19 cellular contexts compared by ENCODE assay signal in the genomic region with DNA sequence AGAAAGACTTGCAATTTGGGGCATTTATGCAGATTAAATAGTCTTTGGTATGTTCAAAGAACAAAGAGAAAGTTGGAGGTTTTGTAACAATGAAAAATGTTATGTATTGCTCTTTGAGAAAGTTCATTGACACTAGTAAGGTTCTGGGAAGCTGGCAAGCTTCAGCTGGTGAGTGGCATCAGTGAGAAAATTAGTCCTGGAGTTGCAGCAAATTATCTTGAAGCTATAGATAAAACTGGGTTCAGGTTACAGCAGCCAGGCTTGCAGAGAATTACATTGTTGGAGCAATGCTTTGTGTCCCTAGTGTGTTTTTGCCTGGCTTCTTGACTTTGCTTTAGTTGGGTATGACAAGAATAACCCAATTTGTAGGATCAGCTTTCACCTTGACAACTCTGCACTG.
DNase-seq lines count a peak whose midpoint lies in the region; ATAC-seq and TF ChIP-seq lines count a peak whose summit lies in the region.
"Had no signal": no experiment of that assay in that cellular context is flagged by ENCODE, and none has a peak within 500 bp of the region (broad histone marks: within the 10 kb centered on the region; RNA-seq: fewer than 3 reads in every experiment).

No MANE protein-coding gene starts in this region.

- H3K4me1 ChIP-seq in cardiac muscle cell (ENCODE audit: low read depth) = peaks cover 16% of the 10 kb centered on the region
- H3K4me1 ChIP-seq in right atrium auricular region = no peaks in the 10 kb centered on the region
- H3K4me1 ChIP-seq in left ventricle myocardium inferior = peaks cover 49% of the 10 kb centered on the region
- H3K4me1 ChIP-seq: HAP-1 had no signal

- ATAC-seq in GM18505 (IDR thresholded peaks at IDR 0.05; ENCODE audit: unreplicated experiment) (no peak), HG03045 (IDR thresholded peaks at IDR 0.05; ENCODE audit: unreplicated experiment) (no peak), GM18511 (IDR thresholded peaks at IDR 0.05; ENCODE audit: unreplicated experiment) (no peak)

- H3K27me3 ChIP-seq in cardiac muscle cell (no peaks in the 10 kb centered on the region), right atrium auricular region (no peaks in the 10 kb centered on the region), left ventricle myocardium inferior (ENCODE audit: low read depth) (no peaks in the 10 kb centered on the region)

- peak; percentile 63 to 79 for DNase-seq in cardiac muscle cell (ENCODE audit: low read depth in 1 of 2, low spot score in 1 of 2)
- no peak for DNase-seq in right atrium auricular region (ENCODE audit: low spot score)
- peak; percentile 22 for DNase-seq in dedifferentiated amniotic fluid mesenchymal stem cell (ENCODE audit: extremely low spot score)
- DNase-seq in left ventricle myocardium inferior = no peak
- DNase-seq: CD4-positive, CD25-positive, alpha-beta regulatory T cell; COR-L47; DMS79; GM23248; KG1; NCI-H1092 treated with DMSO at 0.1 percent for 48 hours; NCI-H2029 treated with DMSO at 0.1 percent for 48 hours; NCI-H446 treated with DMSO at 0.1 percent for 48 hours; NCI-H526 treated with DMSO at 0.1 percent for 48 hours; NK-92 treated with Interleukin-12 subunit alpha and Interleukin-12 subunit beta, amount 100 ng/mL, for 24 hours had no signal

- no peaks in the 10 kb centered on the region for H3K36me3 ChIP-seq in cardiac muscle cell
- H3K36me3 ChIP-seq in right atrium auricular region = no peaks in the 10 kb centered on the region
- no peaks in the 10 kb centered on the region for H3K36me3 ChIP-seq in left ventricle myocardium inferior
- H3K36me3 ChIP-seq: HAP-1 had no signal

- TF ChIP-seq CTCF in cardiac muscle cell (IDR thresholded peaks at IDR 0.05; ENCODE audit: low read depth, low read length) = no peak
- no peak for TF ChIP-seq CTCF in right atrium auricular region (IDR thresholded peaks at IDR 0.05)
- no peak for TF ChIP-seq CTCF in left ventricle myocardium inferior (IDR thresholded peaks at IDR 0.05; ENCODE audit: borderline replicate concordance)

- intact Hi-C loops in left ventricle myocardium inferior (cut with micrococcal nuclease) = no loop called here

- H3K9me3 ChIP-seq in cardiac muscle cell (ENCODE audit: low read depth) (no peaks in the 10 kb centered on the region), right atrium auricular region (no peaks in the 10 kb centered on the region), left ventricle myocardium inferior (replicated peaks) (peaks cover 7% of the 10 kb centered on the region)
- H3K9me3 ChIP-seq: HAP-1 had no signal

- H3K27ac ChIP-seq in cardiac muscle cell (peak overlapping the region; percentile 79), right atrium auricular region (peak overlapping the region in 1 of 2 donors; percentile 18), left ventricle myocardium inferior (replicated peaks) (peak overlapping the region; percentile 57)
- H3K27ac ChIP-seq: GM23248, RWPE1 had no signal

- no peak for TF ChIP-seq POLR2A in GM18505 (IDR thresholded peaks at IDR 0.05; ENCODE audit: borderline replicate concordance, extremely low read depth, insufficient read depth, insufficient read length)

- H3K4me3 ChIP-seq in cardiac muscle cell = no peak overlapping the region
- H3K4me3 ChIP-seq in right atrium auricular region = no peak overlapping the region
- H3K4me3 ChIP-seq in left ventricle myocardium inferior = no peak overlapping the region
- H3K4me3 ChIP-seq: GM23248, HAP-1 had no signal

Comparison
In these comparisons a context has a peak if more than half of its experiments do, and no peak if none do; other contexts are left out.
1. DNase-seq: peak in cardiac muscle cell (2 of 2) and dedifferentiated amniotic fluid mesenchymal stem cell (single experiment); none in right atrium auricular region (single experiment) and left ventricle myocardium inferior (single experiment).